ENCODE assay signal across 36 cellular contexts in genomic region chrX:19392703-19393102, GRCh38.
"Had no signal": no experiment of that assay in that cellular context is flagged by ENCODE, and none has a peak within 500 bp of the region (broad histone marks: within the 10 kb centered on the region; RNA-seq: fewer than 3 reads in every experiment).

No MANE protein-coding gene starts in this region.

- DNase-seq: activated CD4-positive, alpha-beta memory T cell treated with anti-CD3 and anti-CD28 coated beads, Interleukin-2, amount 10 ng/mL, durations not matched to agents 7 days and 5 days; activated CD4-positive, alpha-beta T cell treated with anti-CD3 and anti-CD28 coated beads for 1 hour; activated CD4-positive, alpha-beta T cell treated with anti-CD3 and anti-CD28 coated beads for 36 hours; activated CD4-positive, alpha-beta T cell treated with anti-CD3 and anti-CD28 coated beads for 48 hours; activated CD4-positive, alpha-beta T cell treated with anti-CD3 and anti-CD28 coated beads, Interleukin-2, amount 10 ng/mL, durations not matched to agents 7 days and 5 days; activated CD4-positive, alpha-beta T cell treated with anti-CD3 and anti-CD28 coated beads, Interleukin-2, amount 50 U/mL, for 48 hours; activated CD4-positive, CD25-positive, alpha-beta regulatory T cell; activated CD8-positive, alpha-beta memory T cell treated with anti-CD3 and anti-CD28 coated beads for 24 hours; activated CD8-positive, alpha-beta memory T cell treated with anti-CD3 and anti-CD28 coated beads, Interleukin-2, amount 10 ng/mL, durations not matched to agents 7 days and 5 days; activated CD8-positive, alpha-beta memory T cell treated with anti-CD3 and anti-CD28 coated beads, Interleukin-2, amount 50 U/mL, for 48 hours; activated CD8-positive, alpha-beta T cell treated with anti-CD3 and anti-CD28 coated beads, Interleukin-2, amount 10 ng/mL, durations not matched to agents 7 days and 5 days; activated effector memory CD4-positive, alpha-beta T cell treated with Interleukin-2 at 50 U/mL for 16 hours; activated gamma-delta T cell; activated naive CD4-positive, alpha-beta T cell treated with anti-CD3 and anti-CD28 coated beads, Interleukin-2, amount 10 ng/mL, durations not matched to agents 7 days and 5 days; activated naive CD4-positive, alpha-beta T cell treated with Interleukin-2 at 50 U/mL for 16 hours; activated naive CD8-positive, alpha-beta T cell treated with anti-CD3 and anti-CD28 coated beads, Interleukin-2, amount 10 ng/mL, durations not matched to agents 7 days and 5 days; activated naive CD8-positive, alpha-beta T cell treated with anti-CD3 and anti-CD28 coated beads, Interleukin-2, amount 50 U/mL, for 24 hours; activated T-cell treated with anti-CD3 and anti-CD28 coated beads, Interleukin-2, amount 50 U/mL, for 24 hours; activated T-cell treated with anti-CD3 and anti-CD28 coated beads, Interleukin-2, amount 50 U/mL, for 48 hours; amygdala; anterior cingulate cortex; body of pancreas; brain microvascular endothelial cell; central memory CD4-positive, alpha-beta T cell; T-helper 1 cell; T-helper 2 cell; T-helper 9 cell; WERI-Rb-1 had no signal

- H3K27me3 ChIP-seq: ascending aorta, body of pancreas, brain microvascular endothelial cell had no signal

- H3K4me3 Mint-ChIP-seq: activated CD4-positive, alpha-beta memory T cell treated with anti-CD3 and anti-CD28 coated beads, Interleukin-2, amount 10 ng/mL, durations not matched to agents 7 days and 5 days; activated CD4-positive, alpha-beta T cell treated with anti-CD3 and anti-CD28 coated beads for 36 hours; activated CD4-positive, alpha-beta T cell treated with anti-CD3 and anti-CD28 coated beads, Interleukin-2, amount 10 ng/mL, durations not matched to agents 7 days and 5 days; activated CD8-positive, alpha-beta memory T cell treated with anti-CD3 and anti-CD28 coated beads, Interleukin-2, amount 10 ng/mL, durations not matched to agents 7 days and 5 days; activated CD8-positive, alpha-beta T cell treated with anti-CD3 and anti-CD28 coated beads, Interleukin-2, amount 10 ng/mL, durations not matched to agents 7 days and 5 days; activated naive CD4-positive, alpha-beta T cell treated with anti-CD3 and anti-CD28 coated beads, Interleukin-2, amount 10 ng/mL, durations not matched to agents 7 days and 5 days; activated naive CD4-positive, alpha-beta T cell treated with anti-CD3 and anti-CD28 coated beads, Interleukin-2, amount 50 U/mL, for 24 hours; activated naive CD8-positive, alpha-beta T cell; activated naive CD8-positive, alpha-beta T cell treated with anti-CD3 and anti-CD28 coated beads, Interleukin-2, amount 10 ng/mL, durations not matched to agents 7 days and 5 days; activated naive CD8-positive, alpha-beta T cell treated with anti-CD3 and anti-CD28 coated beads, Interleukin-2, amount 50 U/mL, for 24 hours; activated T-cell treated with anti-CD3 and anti-CD28 coated beads, Interleukin-2, amount 50 U/mL, for 24 hours; T-helper 1 cell treated with Interleukin-12 subunit alpha and Interleukin-12 subunit beta and Interleukin-4 antibody, amounts not matched to agents 30 μg/mL and 1 μg/mL, for 36 hours; T-helper 2 cell treated with Interferon-gamma antibody and Interleukin-4, amounts not matched to agents 5 μg/mL and 100 μg/mL, for 36 hours; WTC11 had no signal

- H3K27ac Mint-ChIP-seq: activated CD4-positive, alpha-beta memory T cell treated with anti-CD3 and anti-CD28 coated beads, Interleukin-2, amount 10 ng/mL, durations not matched to agents 7 days and 5 days; activated CD4-positive, alpha-beta T cell treated with anti-CD3 and anti-CD28 coated beads for 36 hours; activated CD4-positive, alpha-beta T cell treated with anti-CD3 and anti-CD28 coated beads, Interleukin-2, amount 10 ng/mL, durations not matched to agents 7 days and 5 days; activated CD8-positive, alpha-beta memory T cell treated with anti-CD3 and anti-CD28 coated beads, Interleukin-2, amount 10 ng/mL, durations not matched to agents 7 days and 5 days; activated CD8-positive, alpha-beta T cell treated with anti-CD3 and anti-CD28 coated beads, Interleukin-2, amount 10 ng/mL, durations not matched to agents 7 days and 5 days; activated naive CD4-positive, alpha-beta T cell treated with anti-CD3 and anti-CD28 coated beads, Interleukin-2, amount 10 ng/mL, durations not matched to agents 7 days and 5 days; activated naive CD4-positive, alpha-beta T cell treated with anti-CD3 and anti-CD28 coated beads, Interleukin-2, amount 50 U/mL, for 24 hours; activated naive CD8-positive, alpha-beta T cell; activated naive CD8-positive, alpha-beta T cell treated with anti-CD3 and anti-CD28 coated beads, Interleukin-2, amount 10 ng/mL, durations not matched to agents 7 days and 5 days; activated naive CD8-positive, alpha-beta T cell treated with anti-CD3 and anti-CD28 coated beads, Interleukin-2, amount 50 U/mL, for 24 hours; activated T-cell treated with anti-CD3 and anti-CD28 coated beads, Interleukin-2, amount 50 U/mL, for 24 hours; activated T-helper 2 cell treated with anti-CD3 and anti-CD28 coated beads, Interferon-gamma antibody, Interleukin-2, Interleukin-4, amounts not matched to agents 10 μg/mL and 5 μg/mL and 100 μg/mL, durations not matched to agents 14 hours and 24 hours and 36 hours; T-helper 1 cell treated with Interleukin-12 subunit alpha and Interleukin-12 subunit beta and Interleukin-4 antibody, amounts not matched to agents 30 μg/mL and 1 μg/mL, for 36 hours; T-helper 2 cell treated with Interferon-gamma antibody and Interleukin-4, amounts not matched to agents 5 μg/mL and 100 μg/mL, for 36 hours; WTC11 had no signal

- H3K36me3 ChIP-seq: ascending aorta, brain microvascular endothelial cell, breast epithelium, WERI-Rb-1 had no signal

- H3K4me1 ChIP-seq: ascending aorta, body of pancreas, breast epithelium had no signal

- H3K36me3 Mint-ChIP-seq: activated CD8-positive, alpha-beta memory T cell treated with anti-CD3 and anti-CD28 coated beads, Interleukin-2, amount 10 ng/mL, durations not matched to agents 7 days and 5 days; activated naive CD4-positive, alpha-beta T cell treated with anti-CD3 and anti-CD28 coated beads, Interleukin-2, amount 10 ng/mL, durations not matched to agents 7 days and 5 days; activated naive CD4-positive, alpha-beta T cell treated with anti-CD3 and anti-CD28 coated beads, Interleukin-2, amount 50 U/mL, for 24 hours; activated naive CD8-positive, alpha-beta T cell; activated naive CD8-positive, alpha-beta T cell treated with anti-CD3 and anti-CD28 coated beads, Interleukin-2, amount 10 ng/mL, durations not matched to agents 7 days and 5 days; WTC11 had no signal

- H3K9me3 ChIP-seq: ascending aorta, body of pancreas, breast epithelium had no signal

- H3K4me1 Mint-ChIP-seq: activated CD4-positive, alpha-beta memory T cell treated with anti-CD3 and anti-CD28 coated beads, Interleukin-2, amount 10 ng/mL, durations not matched to agents 7 days and 5 days; activated CD4-positive, alpha-beta T cell treated with anti-CD3 and anti-CD28 coated beads for 36 hours; activated CD4-positive, alpha-beta T cell treated with anti-CD3 and anti-CD28 coated beads, Interleukin-2, amount 10 ng/mL, durations not matched to agents 7 days and 5 days; activated CD8-positive, alpha-beta memory T cell treated with anti-CD3 and anti-CD28 coated beads, Interleukin-2, amount 10 ng/mL, durations not matched to agents 7 days and 5 days; activated naive CD4-positive, alpha-beta T cell treated with anti-CD3 and anti-CD28 coated beads, Interleukin-2, amount 10 ng/mL, durations not matched to agents 7 days and 5 days; activated naive CD4-positive, alpha-beta T cell treated with anti-CD3 and anti-CD28 coated beads, Interleukin-2, amount 50 U/mL, for 24 hours; activated naive CD8-positive, alpha-beta T cell treated with anti-CD3 and anti-CD28 coated beads, Interleukin-2, amount 10 ng/mL, durations not matched to agents 7 days and 5 days had no signal

- H3K27me3 Mint-ChIP-seq: activated CD4-positive, alpha-beta memory T cell treated with anti-CD3 and anti-CD28 coated beads, Interleukin-2, amount 10 ng/mL, durations not matched to agents 7 days and 5 days; activated CD4-positive, alpha-beta T cell treated with anti-CD3 and anti-CD28 coated beads for 36 hours; activated CD4-positive, alpha-beta T cell treated with anti-CD3 and anti-CD28 coated beads, Interleukin-2, amount 10 ng/mL, durations not matched to agents 7 days and 5 days; activated naive CD4-positive, alpha-beta T cell treated with anti-CD3 and anti-CD28 coated beads, Interleukin-2, amount 50 U/mL, for 24 hours; activated naive CD8-positive, alpha-beta T cell treated with anti-CD3 and anti-CD28 coated beads, Interleukin-2, amount 10 ng/mL, durations not matched to agents 7 days and 5 days; activated naive CD8-positive, alpha-beta T cell treated with anti-CD3 and anti-CD28 coated beads, Interleukin-2, amount 50 U/mL, for 24 hours had no signal

- H3K4me3 ChIP-seq: ascending aorta, body of pancreas, breast epithelium had no signal

- H3K9me3 Mint-ChIP-seq: activated CD4-positive, alpha-beta memory T cell treated with anti-CD3 and anti-CD28 coated beads, Interleukin-2, amount 10 ng/mL, durations not matched to agents 7 days and 5 days; activated CD4-positive, alpha-beta T cell treated with anti-CD3 and anti-CD28 coated beads, Interleukin-2, amount 10 ng/mL, durations not matched to agents 7 days and 5 days; activated naive CD4-positive, alpha-beta T cell treated with anti-CD3 and anti-CD28 coated beads, Interleukin-2, amount 10 ng/mL, durations not matched to agents 7 days and 5 days; activated naive CD4-positive, alpha-beta T cell treated with anti-CD3 and anti-CD28 coated beads, Interleukin-2, amount 50 U/mL, for 24 hours; activated naive CD8-positive, alpha-beta T cell treated with anti-CD3 and anti-CD28 coated beads, Interleukin-2, amount 10 ng/mL, durations not matched to agents 7 days and 5 days; activated naive CD8-positive, alpha-beta T cell treated with anti-CD3 and anti-CD28 coated beads, Interleukin-2, amount 50 U/mL, for 24 hours; activated T-cell treated with anti-CD3 and anti-CD28 coated beads, Interleukin-2, amount 50 U/mL, for 24 hours; activated T-helper 2 cell treated with anti-CD3 and anti-CD28 coated beads, Interferon-gamma antibody, Interleukin-2, Interleukin-4, amounts not matched to agents 10 μg/mL and 5 μg/mL and 100 μg/mL, durations not matched to agents 14 hours and 24 hours and 36 hours; T-helper 1 cell treated with Interleukin-12 subunit alpha and Interleukin-12 subunit beta and Interleukin-4 antibody, amounts not matched to agents 30 μg/mL and 1 μg/mL, for 36 hours; T-helper 2 cell treated with Interferon-gamma antibody and Interleukin-4, amounts not matched to agents 5 μg/mL and 100 μg/mL, for 36 hours; WTC11 had no signal

- H3K27ac ChIP-seq: ascending aorta, body of pancreas, brain microvascular endothelial cell, breast epithelium, WERI-Rb-1 had no signal
